ENCODE assay signal across 4 cellular contexts in the genomic region with DNA sequence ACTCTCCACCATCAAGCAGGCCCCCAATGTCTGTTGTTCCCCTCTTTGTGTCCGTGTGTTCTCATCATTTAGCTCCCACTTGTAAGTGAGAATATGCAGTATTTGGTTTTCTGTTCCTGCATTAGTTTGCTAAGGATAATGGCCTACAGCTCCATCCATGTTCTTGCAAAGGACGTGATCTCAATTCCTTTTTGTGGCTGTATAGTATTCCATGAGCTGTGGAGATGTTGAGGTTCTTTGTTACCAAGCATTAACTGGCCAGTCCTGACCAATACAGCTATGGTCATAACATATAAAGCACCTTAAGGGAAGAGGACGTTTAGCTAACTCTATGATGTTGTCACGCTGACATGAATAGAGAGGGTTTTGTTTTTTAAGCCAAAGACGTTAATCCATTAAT.
TF ChIP-seq lines count a peak whose summit lies in the region.

No MANE protein-coding gene starts in this region.

TF ChIP-seq in A549, 52 proteins besides CTCF, POLR2A, EP300 and RAD21:
- TF ChIP-seq KDM1A (IDR thresholded peaks at IDR 0.05; ENCODE audit: low read depth): peak; percentile 72; the same call in 1 of the 2 replicates

TF ChIP-seq in HCT116, 20 proteins besides CTCF, POLR2A, EP300 and RAD21:
- TF ChIP-seq CBX3 (IDR thresholded peaks at IDR 0.05; ENCODE audit: low read depth): peak; percentile 21; the same call in 1 of the 2 replicates

TF ChIP-seq in HEK293, 187 proteins besides CTCF, POLR2A, EP300 and RAD21:
- peak; percentile 61; the same call in 1 of the 2 replicates for TF ChIP-seq RBAK (tag by site-specific recombination; IDR thresholded peaks at IDR 0.05)
- TF ChIP-seq ZNF580 (tag by site-specific recombination; IDR thresholded peaks at IDR 0.05): 0 out of 2 replicates have a peak, but pooled peaks have one; percentile 33
- TF ChIP-seq ZNF146 (tag by site-specific recombination; IDR thresholded peaks at IDR 0.05): peak; percentile 80

TF ChIP-seq in K562, 482 proteins besides CTCF, POLR2A, EP300 and RAD21:
- TF ChIP-seq ZNF146 (CRISPR knock-in tag; IDR thresholded peaks at IDR 0.05; ENCODE audit: unreplicated experiment): peak; percentile 83
